9 cellular contexts compared by ENCODE assay signal in genomic region chr7:23347682-23348180, GRCh38. TPM values are rescaled to one million over a fixed set of nuclear protein-coding genes. Genes with fewer than 3 reads are reported as not detected.
DNase-seq lines count a peak whose midpoint lies in the region; ATAC-seq and TF ChIP-seq lines count a peak whose summit lies in the region.
"Had no signal": no experiment of that assay in that cellular context is flagged by ENCODE, and none has a peak within 500 bp of the region (broad histone marks: within the 10 kb centered on the region; RNA-seq: fewer than 3 reads in every experiment).

No MANE protein-coding gene starts in this region.

- peaks cover 23% of the 10 kb centered on the region for H3K36me3 ChIP-seq in brain microvascular endothelial cell (replicated peaks)

- no peak for TF ChIP-seq CTCF in brain microvascular endothelial cell (IDR thresholded peaks at IDR 0.05; ENCODE audit: low read depth, low read length, missing control alignments)
- no peak for TF ChIP-seq CTCF in osteocyte (IDR thresholded peaks at IDR 0.05)

- H3K36me3 Mint-ChIP-seq in osteocyte (ENCODE audit: unreplicated experiment) = peaks cover 34% of the 10 kb centered on the region

- in situ Hi-C loops in brain microvascular endothelial cell (cut with HindIII; ENCODE audit: low pct_ligation_motif_present, low sequenced_read_pairs) = no loop called here

- ATAC-seq in HG02798 (IDR thresholded peaks at IDR 0.05; ENCODE audit: poor library complexity, unreplicated experiment) = no peak

- peak overlapping the region; percentile 60 for H3K4me3 Mint-ChIP-seq in osteocyte (ENCODE audit: unreplicated experiment)

- H3K27ac Mint-ChIP-seq in osteocyte (ENCODE audit: unreplicated experiment) = peak overlapping the region; percentile 96

- peak; percentile 81 for DNase-seq in GM04503 (ENCODE audit: low read depth)
- peak; percentile 18 to 53 for DNase-seq in NCI-H2081 (lab: John Stamatoyannopoulos, UW)
- DNase-seq in brain microvascular endothelial cell = peak; percentile 74
- DNase-seq in osteocyte (ENCODE audit: extremely low spot score, unreplicated experiment) = no peak
- DNase-seq in NCI-H748 treated with DMSO at 0.1 percent for 48 hours (lab: John Stamatoyannopoulos, UW) = no peak
- no peak for DNase-seq in nucleus accumbens (lab: John Stamatoyannopoulos, UW)
- DNase-seq in NCI-H1105 treated with DMSO at 0.1 percent for 48 hours (lab: John Stamatoyannopoulos, UW) = no peak
- DNase-seq: SJCRH30 had no signal

- H3K9me3 Mint-ChIP-seq in osteocyte (ENCODE audit: unreplicated experiment) = no peaks in the 10 kb centered on the region

- no peaks in the 10 kb centered on the region for H3K27me3 Mint-ChIP-seq in osteocyte (ENCODE audit: unreplicated experiment)

- peak overlapping the region; percentile 36 for H3K4me3 ChIP-seq in brain microvascular endothelial cell (ENCODE audit: low read depth, low read length)
- H3K4me3 ChIP-seq: SJCRH30 had no signal

- no peaks in the 10 kb centered on the region for H3K27me3 ChIP-seq in brain microvascular endothelial cell (replicated peaks)
- H3K27me3 ChIP-seq: SJCRH30 had no signal

- peak overlapping the region; percentile 70 for H3K27ac ChIP-seq in brain microvascular endothelial cell
- H3K27ac ChIP-seq: SJCRH30 had no signal

- H3K4me1 Mint-ChIP-seq in osteocyte (ENCODE audit: unreplicated experiment) = peaks cover 62% of the 10 kb centered on the region

RNA-seq across cellular contexts. Expression of gene MALSU1, which starts 48.6 kb away (rescaled TPM):
- total RNA-seq in osteocyte = 44.8 and 46.2 TPM in 2 replicates

Comparison
In these comparisons a context has a peak if more than half of its experiments do, and no peak if none do; other contexts are left out.
1. DNase-seq: peak in GM04503 (single experiment), NCI-H2081 (2 of 2) and brain microvascular endothelial cell (single experiment); none in osteocyte (single experiment), NCI-H748 treated with DMSO at 0.1 percent for 48 hours (single experiment), nucleus accumbens (0 of 56) and NCI-H1105 treated with DMSO at 0.1 percent for 48 hours (single experiment).